In the genomic region with DNA sequence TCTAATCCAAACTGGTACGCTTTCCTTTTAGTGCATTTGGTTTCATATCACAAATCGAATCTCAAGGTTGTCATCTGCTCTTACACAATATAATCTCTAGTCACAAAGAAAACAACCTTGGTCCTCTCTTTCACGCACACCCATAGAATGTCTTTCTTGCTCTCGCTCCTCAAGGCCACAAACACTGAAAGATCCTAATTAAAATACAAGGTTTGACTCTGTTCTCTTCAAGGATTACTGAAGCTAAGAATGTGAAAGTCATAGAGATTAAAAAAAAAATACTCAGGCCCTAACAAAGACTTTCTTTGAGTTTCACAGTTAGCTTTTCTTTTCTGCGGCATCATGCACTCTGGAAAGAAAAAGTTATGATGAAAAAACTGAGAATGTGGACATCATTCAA, we compare ENCODE assay signal across 35 cellular contexts.
"Had no signal": no experiment of that assay in that cellular context is flagged by ENCODE, and none has a peak within 500 bp of the region (broad histone marks: within the 10 kb centered on the region; RNA-seq: fewer than 3 reads in every experiment).

No MANE protein-coding gene starts in this region.

- H3K36me3 ChIP-seq: adrenal gland, esophagus muscularis mucosa, gastroesophageal sphincter, heart right ventricle had no signal

- H3K36me3 Mint-ChIP-seq: activated CD4-positive, alpha-beta memory T cell treated with anti-CD3 and anti-CD28 coated beads for 36 hours; activated CD8-positive, alpha-beta memory T cell treated with anti-CD3 and anti-CD28 coated beads, Interleukin-2, amount 10 ng/mL, durations not matched to agents 7 days and 5 days; activated naive CD4-positive, alpha-beta T cell treated with anti-CD3 and anti-CD28 coated beads, Interleukin-2, amount 50 U/mL, for 24 hours; activated naive CD8-positive, alpha-beta T cell treated with anti-CD3 and anti-CD28 coated beads for 36 hours had no signal

- H3K27me3 ChIP-seq: adrenal gland, body of pancreas, esophagus muscularis mucosa, foreskin keratinocyte, gastroesophageal sphincter, heart right ventricle, hepatocyte had no signal

- H3K27ac Mint-ChIP-seq: activated CD4-positive, alpha-beta memory T cell treated with anti-CD3 and anti-CD28 coated beads for 36 hours; activated CD4-positive, alpha-beta T cell treated with anti-CD3 and anti-CD28 coated beads for 36 hours; activated CD4-positive, alpha-beta T cell treated with anti-CD3 and anti-CD28 coated beads, Interleukin-2, amount 10 ng/mL, durations not matched to agents 24 days and 14 days; activated CD8-positive, alpha-beta memory T cell treated with anti-CD3 and anti-CD28 coated beads, Interleukin-2, amount 10 ng/mL, durations not matched to agents 7 days and 5 days; activated CD8-positive, alpha-beta T cell treated with anti-CD3 and anti-CD28 coated beads, Interleukin-2, amount 10 ng/mL, durations not matched to agents 7 days and 5 days; activated naive CD4-positive, alpha-beta T cell treated with anti-CD3 and anti-CD28 coated beads for 36 hours; activated naive CD4-positive, alpha-beta T cell treated with anti-CD3 and anti-CD28 coated beads, Interleukin-2, amount 50 U/mL, for 24 hours; activated naive CD8-positive, alpha-beta T cell treated with anti-CD3 and anti-CD28 coated beads for 36 hours; activated naive CD8-positive, alpha-beta T cell treated with anti-CD3 and anti-CD28 coated beads, Interleukin-2, amount 50 U/mL, for 24 hours; activated T-helper 1 cell treated with anti-CD3 and anti-CD28 coated beads, Interleukin-12 subunit alpha, Interleukin-12 subunit beta, Interleukin-2, Interleukin-4 antibody, amounts not matched to agents 30 ng/mL and 10 ng/mL and 1 ng/mL, durations not matched to agents 14 hours and 24 hours and 36 hours; activated T-helper 2 cell treated with anti-CD3 and anti-CD28 coated beads, Interferon-gamma antibody, Interleukin-2, Interleukin-4, amounts not matched to agents 10 μg/mL and 5 μg/mL and 100 μg/mL, durations not matched to agents 14 hours and 24 hours and 36 hours; T-helper 1 cell treated with Interleukin-12 subunit alpha and Interleukin-12 subunit beta and Interleukin-4 antibody, amounts not matched to agents 30 μg/mL and 1 μg/mL, for 36 hours had no signal

- H3K4me1 Mint-ChIP-seq: activated CD4-positive, alpha-beta T cell treated with anti-CD3 and anti-CD28 coated beads for 36 hours; activated CD4-positive, alpha-beta T cell treated with anti-CD3 and anti-CD28 coated beads, Interleukin-2, amount 10 ng/mL, durations not matched to agents 24 days and 14 days; activated CD8-positive, alpha-beta memory T cell treated with anti-CD3 and anti-CD28 coated beads, Interleukin-2, amount 10 ng/mL, durations not matched to agents 7 days and 5 days; activated naive CD4-positive, alpha-beta T cell treated with anti-CD3 and anti-CD28 coated beads, Interleukin-2, amount 50 U/mL, for 24 hours; activated naive CD8-positive, alpha-beta T cell treated with anti-CD3 and anti-CD28 coated beads for 36 hours; activated naive CD8-positive, alpha-beta T cell treated with anti-CD3 and anti-CD28 coated beads, Interleukin-2, amount 50 U/mL, for 24 hours had no signal

- H2AFZ ChIP-seq: hepatocyte had no signal

- H3K79me2 ChIP-seq: hepatocyte had no signal

- H3K27me3 Mint-ChIP-seq: activated CD4-positive, alpha-beta memory T cell treated with anti-CD3 and anti-CD28 coated beads for 36 hours; activated CD4-positive, alpha-beta T cell treated with anti-CD3 and anti-CD28 coated beads for 36 hours; activated CD4-positive, alpha-beta T cell treated with anti-CD3 and anti-CD28 coated beads, Interleukin-2, amount 10 ng/mL, durations not matched to agents 24 days and 14 days; activated CD8-positive, alpha-beta memory T cell treated with anti-CD3 and anti-CD28 coated beads, Interleukin-2, amount 10 ng/mL, durations not matched to agents 7 days and 5 days; activated naive CD4-positive, alpha-beta T cell treated with anti-CD3 and anti-CD28 coated beads, Interleukin-2, amount 50 U/mL, for 24 hours; activated naive CD8-positive, alpha-beta T cell treated with anti-CD3 and anti-CD28 coated beads, Interleukin-2, amount 50 U/mL, for 24 hours had no signal

- H3K4me2 ChIP-seq: hepatocyte had no signal

- H3K4me1 ChIP-seq: adrenal gland, body of pancreas, esophagus muscularis mucosa, foreskin keratinocyte, gastroesophageal sphincter, heart right ventricle had no signal

- H3K4me3 ChIP-seq: adrenal gland, body of pancreas, esophagus muscularis mucosa, gastroesophageal sphincter, heart right ventricle, hepatocyte had no signal

- H3K4me3 Mint-ChIP-seq: activated CD4-positive, alpha-beta memory T cell treated with anti-CD3 and anti-CD28 coated beads for 36 hours; activated CD4-positive, alpha-beta T cell treated with anti-CD3 and anti-CD28 coated beads for 36 hours; activated CD4-positive, alpha-beta T cell treated with anti-CD3 and anti-CD28 coated beads, Interleukin-2, amount 10 ng/mL, durations not matched to agents 24 days and 14 days; activated CD8-positive, alpha-beta memory T cell treated with anti-CD3 and anti-CD28 coated beads, Interleukin-2, amount 10 ng/mL, durations not matched to agents 7 days and 5 days; activated CD8-positive, alpha-beta T cell treated with anti-CD3 and anti-CD28 coated beads, Interleukin-2, amount 10 ng/mL, durations not matched to agents 7 days and 5 days; activated naive CD4-positive, alpha-beta T cell treated with anti-CD3 and anti-CD28 coated beads for 36 hours; activated naive CD4-positive, alpha-beta T cell treated with anti-CD3 and anti-CD28 coated beads, Interleukin-2, amount 50 U/mL, for 24 hours; activated naive CD8-positive, alpha-beta T cell treated with anti-CD3 and anti-CD28 coated beads for 36 hours; activated naive CD8-positive, alpha-beta T cell treated with anti-CD3 and anti-CD28 coated beads, Interleukin-2, amount 50 U/mL, for 24 hours; activated T-helper 1 cell treated with anti-CD3 and anti-CD28 coated beads, Interleukin-12 subunit alpha, Interleukin-12 subunit beta, Interleukin-2, Interleukin-4 antibody, amounts not matched to agents 30 ng/mL and 10 ng/mL and 1 ng/mL, durations not matched to agents 14 hours and 24 hours and 36 hours; T-helper 1 cell treated with Interleukin-12 subunit alpha and Interleukin-12 subunit beta and Interleukin-4 antibody, amounts not matched to agents 30 μg/mL and 1 μg/mL, for 36 hours had no signal

- H3K27ac ChIP-seq: adrenal gland, body of pancreas, esophagus muscularis mucosa, foreskin keratinocyte, gastroesophageal sphincter, heart right ventricle, hepatocyte had no signal

- DNase-seq: activated CD4-positive, alpha-beta memory T cell treated with anti-CD3 and anti-CD28 coated beads for 36 hours; activated CD4-positive, alpha-beta T cell treated with anti-CD3 and anti-CD28 coated beads for 36 hours; activated CD4-positive, alpha-beta T cell treated with anti-CD3 and anti-CD28 coated beads, Interleukin-2, amount 10 ng/mL, durations not matched to agents 24 days and 14 days; activated CD4-positive, CD25-positive, alpha-beta regulatory T cell; activated CD4-positive, CD25-positive, alpha-beta regulatory T cell treated with anti-CD3 and anti-CD28 coated beads, Interleukin-2, amount 50 U/mL, for 72 hours; activated CD8-positive, alpha-beta memory T cell treated with anti-CD3 and anti-CD28 coated beads, Interleukin-2, amount 10 ng/mL, durations not matched to agents 7 days and 5 days; activated CD8-positive, alpha-beta memory T cell treated with anti-CD3 and anti-CD28 coated beads, Interleukin-2, amount 50 U/mL, for 4 hours; activated CD8-positive, alpha-beta T cell treated with anti-CD3 and anti-CD28 coated beads, Interleukin-2, amount 10 ng/mL, durations not matched to agents 7 days and 5 days; activated effector memory CD4-positive, alpha-beta T cell treated with anti-CD3 and anti-CD28 coated beads, Interleukin-2, amount 50 U/mL, for 16 hours; activated naive CD4-positive, alpha-beta T cell treated with anti-CD3 and anti-CD28 coated beads for 36 hours; activated naive CD8-positive, alpha-beta T cell treated with anti-CD3 and anti-CD28 coated beads for 36 hours; activated naive CD8-positive, alpha-beta T cell treated with anti-CD3 and anti-CD28 coated beads, Interleukin-2, amount 50 U/mL, for 24 hours; activated T-cell treated with anti-CD3 and anti-CD28 coated beads, Interleukin-2, amount 50 U/mL, for 1 hour; activated T-cell treated with anti-CD3 and anti-CD28 coated beads, Interleukin-2, amount 50 U/mL, for 48 hours; adrenal gland; amygdala; aorta; body of pancreas; caudate nucleus; cortex of kidney; dermis blood vessel endothelial cell; effector CD8-positive, alpha-beta T cell; foreskin keratinocyte; heart right ventricle; T1000 had no signal

- FAIRE-seq: colon, endometrium, endothelial cell of umbilical vein had no signal

- H3K9me3 Mint-ChIP-seq: activated CD4-positive, alpha-beta T cell treated with anti-CD3 and anti-CD28 coated beads, Interleukin-2, amount 10 ng/mL, durations not matched to agents 24 days and 14 days had no signal
